13 cellular contexts compared by ENCODE assay signal in the genomic region with DNA sequence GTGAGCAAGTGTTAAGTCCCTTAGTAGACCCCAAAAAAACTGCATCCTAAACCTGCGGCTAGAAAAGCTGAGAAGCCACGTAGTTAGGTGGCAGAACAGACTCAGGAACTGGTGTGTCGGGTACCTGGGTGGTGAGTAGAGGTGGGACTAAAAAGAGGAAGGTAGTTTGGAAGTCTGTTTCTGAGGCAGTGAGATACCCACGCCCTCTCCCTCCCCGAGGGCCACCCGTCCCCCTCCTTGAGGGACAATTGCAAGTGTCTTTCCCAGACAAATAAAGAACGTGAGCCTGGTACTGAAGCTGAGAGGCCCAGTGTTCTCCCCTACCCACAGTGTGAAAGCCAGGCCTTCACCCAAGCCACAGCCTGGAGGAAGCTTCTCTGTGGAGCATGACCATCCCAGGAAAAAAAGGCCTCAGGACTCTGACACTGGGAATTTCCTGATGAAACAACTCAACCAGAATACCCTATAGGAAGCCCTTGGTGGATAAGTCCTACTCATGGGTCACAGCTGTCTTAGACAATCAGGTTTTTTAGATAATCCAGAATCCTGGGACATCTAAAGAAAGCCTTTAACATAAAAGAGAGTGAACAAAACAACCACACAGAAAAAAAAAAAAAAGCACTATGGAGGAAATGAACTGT. TPM values are rescaled to one million over a fixed set of nuclear protein-coding genes. Genes with fewer than 3 reads are reported as not detected.
DNase-seq lines count a peak whose midpoint lies in the region; ATAC-seq and TF ChIP-seq lines count a peak whose summit lies in the region.
"Had no signal": no experiment of that assay in that cellular context is flagged by ENCODE, and none has a peak within 500 bp of the region (broad histone marks: within the 10 kb centered on the region; RNA-seq: fewer than 3 reads in every experiment).

No MANE protein-coding gene starts in this region.

- H3K36me3 Mint-ChIP-seq in naive thymus-derived CD8-positive, alpha-beta T cell = peaks cover 0 to 2% (median 0%) of the 10 kb centered on the region in 3 donors

- TF ChIP-seq CTCF in GM13976 (IDR thresholded peaks at IDR 0.05; ENCODE audit: borderline replicate concordance, control extremely low read depth, extremely low read depth, insufficient read depth, missing control alignments) = no peak

- peak overlapping the region in 8 of 10 donors; percentile 2 to 83 (median 38) for H3K27ac Mint-ChIP-seq in naive thymus-derived CD8-positive, alpha-beta T cell
- H3K27ac Mint-ChIP-seq: H9 had no signal

- ATAC-seq in GM18868 (IDR thresholded peaks at IDR 0.05; ENCODE audit: unreplicated experiment) = peak; percentile 82
- peak; percentile 79 for ATAC-seq in HG02678 (IDR thresholded peaks at IDR 0.05; ENCODE audit: unreplicated experiment)
- peak; percentile 75 to 87 for ATAC-seq in naive thymus-derived CD8-positive, alpha-beta T cell
- ATAC-seq in HG03097 (IDR thresholded peaks at IDR 0.05; ENCODE audit: low FRiP score, unreplicated experiment) = no peak
- ATAC-seq: gastrocnemius medialis, left lobe of liver, PC-3 had no signal

- H3K4me1 Mint-ChIP-seq in naive thymus-derived CD8-positive, alpha-beta T cell = peaks cover 3 to 30% (median 11%) of the 10 kb centered on the region in 4 donors

- peaks cover 0 to 3% (median 1%) of the 10 kb centered on the region in 5 donors for H3K27me3 Mint-ChIP-seq in naive thymus-derived CD8-positive, alpha-beta T cell

- peak overlapping the region in 1 of 10 donors; percentile 53 for H3K4me3 Mint-ChIP-seq in naive thymus-derived CD8-positive, alpha-beta T cell
- H3K4me3 Mint-ChIP-seq: H9 had no signal

- in situ Hi-C loops in GM13976 (cut with MboI; ENCODE audit: low sequenced_read_pairs, unreplicated experiment) = no loop called here

- DNase-seq in RPMI8226 (peak; percentile 29), NCI-H748 treated with DMSO at 0.1 percent for 48 hours (lab: John Stamatoyannopoulos, UW) (no peak), NCI-H1930 (lab: John Stamatoyannopoulos, UW) (no peak), GM13976 (ENCODE audit: low spot score) (no peak)
- DNase-seq in naive thymus-derived CD8-positive, alpha-beta T cell = peak in 1 of 10 donors; percentile 19
- DNase-seq: gastrocnemius medialis; H9; PC-3; stimulated activated CD4-positive, alpha-beta T cell treated with anti-CD3 and anti-CD28 coated beads, Interleukin-2, amount 100 ng/mL, for 48 hours had no signal

- no peaks in the 10 kb centered on the region for H3K9me3 Mint-ChIP-seq in naive thymus-derived CD8-positive, alpha-beta T cell

- POLR2A ChIA-PET in naive thymus-derived CD8-positive, alpha-beta T cell (lab: Charles Lee) = interaction anchor here (1.2 kb wide), 2 partner anchors 14 to 28 kb away, joined by 3 read pairs; no protein-coding TSS in a partner anchor

RNA-seq across cellular contexts. Expression of gene CD74, which starts 7.0 kb away (rescaled TPM):
- total RNA-seq in naive thymus-derived CD8-positive, alpha-beta T cell = 100 to 1,000 TPM; 288 to 293 TPM
- 100 to 1,000 TPM; 310 to 415 (median 407) TPM for polyA plus RNA-seq in naive thymus-derived CD8-positive, alpha-beta T cell

RNA-seq across cellular contexts. Expression of gene RPS14, which starts 29.8 kb away (rescaled TPM):
- 1,000 to 10,000 TPM; 5,539 to 5,586 TPM for total RNA-seq in naive thymus-derived CD8-positive, alpha-beta T cell
- over 10,000 TPM in 2 of 3 donors, 1,000 to 10,000 TPM in 1; 9,910 to 11,694 (median 11,598) TPM for polyA plus RNA-seq in naive thymus-derived CD8-positive, alpha-beta T cell
